14 cellular contexts compared by ENCODE assay signal in the genomic region with DNA sequence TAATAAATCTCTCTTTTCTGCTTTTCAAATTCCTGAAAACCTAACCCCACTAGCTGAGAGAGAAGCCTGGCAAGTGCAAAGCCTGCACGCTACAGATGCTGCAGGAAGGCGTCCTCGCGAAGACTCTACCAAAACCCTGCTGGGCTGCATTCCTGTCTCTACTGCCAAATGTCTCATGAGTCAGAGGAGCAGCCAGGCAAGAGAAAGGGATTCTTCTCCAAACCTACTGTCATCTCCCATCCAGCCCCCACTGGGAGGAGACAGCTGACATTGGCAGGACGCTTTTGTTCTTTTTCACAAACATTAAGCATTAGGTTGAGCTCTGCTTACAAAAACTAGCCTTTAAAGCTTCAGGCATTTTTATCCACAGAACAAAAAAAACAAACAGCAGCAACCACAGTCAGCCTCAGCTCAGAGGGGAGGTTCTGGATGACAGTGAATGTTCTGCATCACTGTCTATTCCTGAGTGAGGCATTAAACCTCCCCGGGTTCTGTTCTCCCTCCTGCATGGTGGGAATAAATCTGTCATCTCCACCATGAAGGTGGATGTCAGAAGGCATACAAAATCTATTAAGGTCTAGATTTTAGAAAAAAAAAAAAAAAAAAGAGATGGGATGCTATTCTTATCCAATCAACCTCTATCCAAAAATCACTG. TPM values are rescaled to one million over a fixed set of nuclear protein-coding genes. Genes with fewer than 3 reads are reported as not detected.
DNase-seq lines count a peak whose midpoint lies in the region; ATAC-seq and TF ChIP-seq lines count a peak whose summit lies in the region.
"Had no signal": no experiment of that assay in that cellular context is flagged by ENCODE, and none has a peak within 500 bp of the region (broad histone marks: within the 10 kb centered on the region; RNA-seq: fewer than 3 reads in every experiment).

No MANE protein-coding gene starts in this region.

- no peak overlapping the region for H3K27ac ChIP-seq in fibroblast of lung (ENCODE audit: insufficient read depth, low read length)

- DNase-seq in H7 (peak; percentile 78), RPMI7951 (ENCODE audit: low read depth) (peak; percentile 13), fibroblast of lung (ENCODE audit: low read depth in 2 of 2) (peak; percentile 22 to 70), pons (ENCODE audit: low spot score) (peak; percentile 47), KBM-7 (no peak), natural killer cell (no peak)
- no peak for DNase-seq in activated CD4-positive, CD25-positive, alpha-beta regulatory T cell (lab: John Stamatoyannopoulos, UW)
- DNase-seq: activated CD8-positive, alpha-beta memory T cell treated with anti-CD3 and anti-CD28 coated beads, Interleukin-2, amount 10 ng/mL, durations not matched to agents 7 days and 5 days; DMS79 treated with DMSO at 0.1 percent for 48 hours; erythroblast; NCI-H1105 treated with DMSO at 0.1 percent for 48 hours; T-helper 2 cell had no signal

- no peaks in the 10 kb centered on the region for H3K27me3 ChIP-seq in H7 (ENCODE audit: control insufficient read depth, insufficient read depth, low read length)
- H3K27me3 ChIP-seq in fibroblast of lung (ENCODE audit: control insufficient read depth, insufficient read depth, low read length): no peaks in the 10 kb centered on the region

- peaks cover 2% of the 10 kb centered on the region for H3K36me3 ChIP-seq in H7 (replicated peaks; ENCODE audit: control insufficient read depth, insufficient read depth, low read length)
- H3K36me3 ChIP-seq in fibroblast of lung (ENCODE audit: control insufficient read depth, insufficient read depth, low read length): no peaks in the 10 kb centered on the region

- TF ChIP-seq CTCF in fibroblast of lung (conservative IDR thresholded peaks at IDR 0.05 in 1 of 2, IDR thresholded peaks at IDR 0.05 in 1 of 2; ENCODE audit: low read depth in 1 of 2, low read length in 2 of 2) (no peak), natural killer cell (IDR thresholded peaks at IDR 0.05) (no peak)

- H4K20me1 ChIP-seq in fibroblast of lung (ENCODE audit: control insufficient read depth, extremely low read depth, insufficient read depth, low read length): no peaks in the 10 kb centered on the region

- no peaks in the 10 kb centered on the region for H3K9me3 ChIP-seq in fibroblast of lung (ENCODE audit: control insufficient read depth, insufficient read depth, low read depth, low read length)

- H3K4me1 ChIP-seq in fibroblast of lung (ENCODE audit: control insufficient read depth, extremely low read depth, insufficient read depth, low read length): no peaks in the 10 kb centered on the region

- intact Hi-C loops in natural killer cell (cut with micrococcal nuclease): no loop called here

- peaks cover 18 to 23% of the 10 kb centered on the region in 2 donors for H3K27me3 Mint-ChIP-seq in natural killer cell (ENCODE audit: low read depth in 2 of 2)

- H3K27ac Mint-ChIP-seq in natural killer cell: no peak overlapping the region
- H3K27ac Mint-ChIP-seq: activated CD8-positive, alpha-beta memory T cell treated with anti-CD3 and anti-CD28 coated beads, Interleukin-2, amount 10 ng/mL, durations not matched to agents 7 days and 5 days; stimulated activated memory B cell treated with anti-CD40 and anti-IgM and Interleukin-4, amounts not matched to agents 10 μg/mL and 1 μg/mL and 100 μg/mL, for 72 hours had no signal

- ATAC-seq in natural killer cell: no peak
- ATAC-seq: activated CD8-positive, alpha-beta memory T cell treated with anti-CD3 and anti-CD28 coated beads, Interleukin-2, amount 10 ng/mL, durations not matched to agents 7 days and 5 days; stimulated activated memory B cell treated with anti-CD40 and anti-IgM and Interleukin-4, amounts not matched to agents 10 μg/mL and 1 μg/mL and 100 μg/mL, for 72 hours had no signal

- H3K4me2 ChIP-seq in fibroblast of lung (ENCODE audit: extremely low read depth, insufficient read depth, low read length): no peak overlapping the region

- H3K4me3 Mint-ChIP-seq in natural killer cell: no peak overlapping the region
- H3K4me3 Mint-ChIP-seq: activated CD8-positive, alpha-beta memory T cell treated with anti-CD3 and anti-CD28 coated beads, Interleukin-2, amount 10 ng/mL, durations not matched to agents 7 days and 5 days; stimulated activated memory B cell treated with anti-CD40 and anti-IgM and Interleukin-4, amounts not matched to agents 10 μg/mL and 1 μg/mL and 100 μg/mL, for 72 hours had no signal

- no peaks in the 10 kb centered on the region for H3K36me3 Mint-ChIP-seq in natural killer cell
- H3K36me3 Mint-ChIP-seq: activated CD8-positive, alpha-beta memory T cell treated with anti-CD3 and anti-CD28 coated beads, Interleukin-2, amount 10 ng/mL, durations not matched to agents 7 days and 5 days; stimulated activated memory B cell treated with anti-CD40 and anti-IgM and Interleukin-4, amounts not matched to agents 10 μg/mL and 1 μg/mL and 100 μg/mL, for 72 hours had no signal

- no peaks in the 10 kb centered on the region for H3K79me2 ChIP-seq in fibroblast of lung (ENCODE audit: control insufficient read depth, insufficient read depth, low read length)

- no peaks in the 10 kb centered on the region for H3K9me3 Mint-ChIP-seq in natural killer cell

- no peak overlapping the region for H2AFZ ChIP-seq in fibroblast of lung (ENCODE audit: low read length)

- no peak overlapping the region for H3K9ac ChIP-seq in fibroblast of lung (ENCODE audit: insufficient read depth, low read length)

- in situ Hi-C loops in KBM-7 (cut with MboI; ENCODE audit: low pct_unique_long_range_greater_than_20kb, low sequenced_read_pairs): no loop called here

- no peak overlapping the region for H3K4me3 ChIP-seq in H7 (ENCODE audit: insufficient read depth, low read depth, low read length)
- no peak overlapping the region for H3K4me3 ChIP-seq in fibroblast of lung (replicated peaks in 1 of 4; ENCODE audit: control extremely low read depth in 1 of 4, insufficient read depth in 1 of 4, low read depth in 3 of 4, low read length in 4 of 4)

- no peaks in the 10 kb centered on the region for H3K4me1 Mint-ChIP-seq in natural killer cell
- H3K4me1 Mint-ChIP-seq: stimulated activated memory B cell treated with anti-CD40 and anti-IgM and Interleukin-4, amounts not matched to agents 10 μg/mL and 1 μg/mL and 100 μg/mL, for 72 hours had no signal

RNA-seq across cellular contexts. Expression of a gene that starts 17.9 kb away (rescaled TPM):
- 101 and 106 TPM in 2 replicates for total RNA-seq in H7 (2014; rRNA removed; shearing (Covaris generic))
- under 0.01 TPM in 1 of 2 replicates, not detected in the other for total RNA-seq in RPMI7951 (2014; rRNA removed; shearing (Covaris generic))
- 0.33 and 1.5 TPM in 2 replicates for total RNA-seq in fibroblast of lung
- 0.02 and 2.7 TPM in 2 replicates for polyA plus RNA-seq in fibroblast of lung
- 4.2 and 6.6 TPM in 2 replicates for polyA plus RNA-seq in fibroblast of lung (2012)
- polyA minus RNA-seq in fibroblast of lung (ENCODE audit: low replicate concordance): 7.1 TPM in 1 of 2 replicates, not detected in the other
- total RNA-seq in natural killer cell: not detected
- total RNA-seq: HT-29 had no signal

Comparison
In these comparisons a context has a peak if more than half of its experiments do, and no peak if none do; other contexts are left out.
1. DNase-seq: peak in H7 (single experiment), RPMI7951 (single experiment), fibroblast of lung (2 of 2) and pons (single experiment); none in KBM-7 (single experiment), activated CD4-positive, CD25-positive, alpha-beta regulatory T cell (0 of 4) and natural killer cell (single experiment).
2. RNA of a gene that starts 17.9 kb away (total RNA-seq): 101 to 106 TPM in H7; 0.33 to 1.5 TPM in fibroblast of lung, under 0.01 TPM in RPMI7951 and not detected in natural killer cell; every median in the first group is over 10 times any median in the second.